28 cellular contexts compared by ENCODE assay signal in the genomic region with DNA sequence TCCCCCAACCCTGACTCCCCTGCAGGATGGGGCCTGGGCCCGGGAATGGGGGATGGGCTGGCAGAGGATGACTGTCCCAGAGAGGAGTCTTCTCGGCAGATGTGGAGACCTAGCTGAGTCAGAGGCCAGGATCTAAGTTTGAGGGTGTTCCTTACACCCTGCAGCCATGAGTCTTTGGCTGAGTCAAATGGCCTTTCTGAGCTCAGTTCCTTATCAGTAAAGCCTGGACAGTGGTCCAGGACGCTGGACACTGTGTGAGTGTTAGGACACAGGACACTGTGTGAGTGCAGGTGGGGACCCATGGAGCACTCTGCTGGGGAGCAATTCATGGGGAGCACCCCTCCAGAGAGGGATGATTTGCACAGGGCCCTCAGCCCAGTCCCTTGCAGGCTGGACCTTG. TPM values are rescaled to one million over a fixed set of nuclear protein-coding genes. Genes with fewer than 3 reads are reported as not detected.
A peak's percentile ranks its signal among the peaks of the same experiment; 100 is the strongest.
DNase-seq lines count a peak whose midpoint lies in the region; ATAC-seq, FAIRE-seq and TF ChIP-seq lines count a peak whose summit lies in the region.
"Had no signal": no experiment of that assay in that cellular context is flagged by ENCODE, and none has a peak within 500 bp of the region (broad histone marks: within the 10 kb centered on the region; RNA-seq: fewer than 3 reads in every experiment).

No MANE protein-coding gene starts in this region.

- no peaks in the 10 kb centered on the region for H3F3A ChIP-seq in PC-3 (ENCODE audit: low read length, unreplicated experiment)

- POLR2A ChIA-PET in PC-3 (lab: Charles Lee; ENCODE audit: unreplicated experiment): no interaction called here

- H3K4me2 ChIP-seq in BLaER1: peak overlapping the region; percentile 79
- no peak overlapping the region for H3K4me2 ChIP-seq in PC-3 (ENCODE audit: low read length)

- DNase-seq in AG20443 (ENCODE audit: low spot score): peak; percentile 38
- peak; percentile 37 for DNase-seq in epithelial cell of esophagus (ENCODE audit: low read depth)
- no peak for DNase-seq in kidney
- no peak for DNase-seq in NAMALWA (ENCODE audit: low spot score)
- DNase-seq in PC-3: no peak
- DNase-seq: activated CD4-positive, alpha-beta T cell treated with anti-CD3 and anti-CD28 coated beads for 36 hours; activated CD8-positive, alpha-beta memory T cell treated with anti-CD3 and anti-CD28 coated beads, Interleukin-2, amount 50 U/mL, for 48 hours; dermis blood vessel endothelial cell; glutamatergic neuron; lower lobe of right lung; natural killer cell; NCI-H1436 treated with DMSO at 0.1 percent for 48 hours; NCI-H345; NCI-H748 treated with DMSO at 0.1 percent for 48 hours; ovary; small intestine; stimulated activated naive CD8-positive, alpha-beta T cell treated with anti-CD3 and anti-CD28 coated beads, Interleukin-15, amount 100 ng/mL, for 72 hours; thyroid gland had no signal

- no peak for TF ChIP-seq CTCF in epithelial cell of esophagus (IDR thresholded peaks at IDR 0.05; ENCODE audit: insufficient read depth, low read depth, low read length, missing control alignments)
- no peak for TF ChIP-seq CTCF in kidney (IDR thresholded peaks at IDR 0.05; ENCODE audit: borderline replicate concordance, extremely low read depth, insufficient read depth)
- TF ChIP-seq CTCF in PC-3 (conservative IDR thresholded peaks at IDR 0.05; ENCODE audit: low read depth, low read length): no peak

- H3K36me3 ChIP-seq in BLaER1 (no peaks in the 10 kb centered on the region), KOPT-K1 (ENCODE audit: insufficient read depth, low read length) (peaks cover 11% of the 10 kb centered on the region; the same call in 1 of the 2 replicates), kidney (ENCODE audit: control insufficient read depth in 1 of 2, insufficient read depth in 2 of 2, low read length in 2 of 2) (no peaks in the 10 kb centered on the region), PC-3 (ENCODE audit: low read depth, low read length) (no peaks in the 10 kb centered on the region)
- H3K36me3 ChIP-seq: lower lobe of right lung, ovary, thyroid gland had no signal

- H3K79me2 ChIP-seq in PC-3 (ENCODE audit: low read length): no peaks in the 10 kb centered on the region

- H3K9me3 ChIP-seq in BLaER1 (no peaks in the 10 kb centered on the region), KOPT-K1 (ENCODE audit: insufficient read depth, low read length, poor library complexity, severe bottlenecking) (no peaks in the 10 kb centered on the region), kidney (ENCODE audit: control insufficient read depth in 1 of 2, low read length in 2 of 2) (no peaks in the 10 kb centered on the region), PC-3 (ENCODE audit: low read length) (no peaks in the 10 kb centered on the region)
- H3K9me3 ChIP-seq: lower lobe of right lung, ovary, thyroid gland had no signal

- ATAC-seq in HG03565 (IDR thresholded peaks at IDR 0.05; ENCODE audit: unreplicated experiment) (no peak), PC-3 (no peak)
- ATAC-seq: activated CD4-positive, alpha-beta T cell treated with anti-CD3 and anti-CD28 coated beads for 36 hours; lower lobe of right lung; natural killer cell; stimulated activated naive CD8-positive, alpha-beta T cell treated with anti-CD3 and anti-CD28 coated beads, Interleukin-15, amount 100 ng/mL, for 72 hours had no signal

- H4K20me1 ChIP-seq in BLaER1: no peaks in the 10 kb centered on the region
- no peaks in the 10 kb centered on the region for H4K20me1 ChIP-seq in PC-3 (ENCODE audit: low read length)

- no peak overlapping the region for H2AFZ ChIP-seq in PC-3 (ENCODE audit: low read length)

- H3K27ac ChIP-seq in BLaER1 (peak overlapping the region; percentile 73), KOPT-K1 (ENCODE audit: low read depth, low read length, poor library complexity, severe bottlenecking) (peak overlapping the region; percentile 70), kidney (ENCODE audit: low read depth in 2 of 2, low read length in 2 of 2) (no peak overlapping the region), PC-3 (ENCODE audit: low read length) (no peak overlapping the region)
- H3K27ac ChIP-seq: lower lobe of right lung, ovary, RWPE1, SK-N-MC, thyroid gland had no signal

- no TSS peak for BruUV-seq in PC-3 (replicated peaks; lab: Mats Ljungman, UMichigan)

- H3K9me2 ChIP-seq in PC-3 (replicated peaks; ENCODE audit: low read length): no peaks in the 10 kb centered on the region

- CTCF ChIA-PET in PC-3 (lab: Charles Lee): no interaction called here

- H3K27me3 ChIP-seq in BLaER1 (no peaks in the 10 kb centered on the region), PC-3 (ENCODE audit: low read length) (no peaks in the 10 kb centered on the region)
- H3K27me3 ChIP-seq: ovary, thyroid gland had no signal

- no peak overlapping the region for H3K4me3 ChIP-seq in BLaER1
- no peak overlapping the region for H3K4me3 ChIP-seq in epithelial cell of esophagus (ENCODE audit: low read length)
- no peak overlapping the region for H3K4me3 ChIP-seq in kidney (ENCODE audit: low read length in 2 of 2)
- no peak overlapping the region for H3K4me3 ChIP-seq in PC-3 (ENCODE audit: low read length)
- H3K4me3 ChIP-seq: lower lobe of right lung, ovary, SK-N-MC, thyroid gland had no signal

- no peak overlapping the region for H3K9ac ChIP-seq in BLaER1
- H3K9ac ChIP-seq in kidney (ENCODE audit: low read length in 2 of 2): no peak overlapping the region
- no peak overlapping the region for H3K9ac ChIP-seq in PC-3 (ENCODE audit: low read length)

- H3K4me1 ChIP-seq in BLaER1: peaks cover 89% of the 10 kb centered on the region
- H3K4me1 ChIP-seq in kidney (ENCODE audit: control insufficient read depth in 1 of 2, insufficient read depth in 1 of 2, low read depth in 1 of 2, low read length in 2 of 2): no peaks in the 10 kb centered on the region
- H3K4me1 ChIP-seq in PC-3 (ENCODE audit: insufficient read depth, low read length): no peaks in the 10 kb centered on the region
- H3K4me1 ChIP-seq: lower lobe of right lung, thyroid gland had no signal

- no peak for FAIRE-seq in kidney (lab: Jason Lieb, UNC)
- FAIRE-seq: astrocyte, endometrium, small intestine had no signal

- intact Hi-C loops in kidney (cut with DNase I) (no loop called here), PC-3 (cut with micrococcal nuclease) (no loop called here)

RNA-seq across cellular contexts. Expression of a gene that starts 5.0 kb away (rescaled TPM):
- total RNA-seq in kidney (0.88 TPM), PC-3 (2014; rRNA removed) (not detected in 2 replicates)
- polyA plus RNA-seq in kidney (ENCODE audit: insufficient read depth, low read depth, low replicate concordance): not detected
- total RNA-seq: astrocyte, Daoy, dermis blood vessel endothelial cell, H4, renal cortical epithelial cell had no signal

Comparison
In these comparisons a context has a peak if more than half of its experiments do, and no peak if none do; other contexts are left out.
1. DNase-seq: peak in AG20443 (single experiment) and epithelial cell of esophagus (single experiment); none in kidney (single experiment), NAMALWA (single experiment) and PC-3 (single experiment).
2. H3K27ac ChIP-seq: peak in BLaER1 (single experiment) and KOPT-K1 (single experiment); none in kidney (0 of 2) and PC-3 (single experiment).